In the genomic region with DNA sequence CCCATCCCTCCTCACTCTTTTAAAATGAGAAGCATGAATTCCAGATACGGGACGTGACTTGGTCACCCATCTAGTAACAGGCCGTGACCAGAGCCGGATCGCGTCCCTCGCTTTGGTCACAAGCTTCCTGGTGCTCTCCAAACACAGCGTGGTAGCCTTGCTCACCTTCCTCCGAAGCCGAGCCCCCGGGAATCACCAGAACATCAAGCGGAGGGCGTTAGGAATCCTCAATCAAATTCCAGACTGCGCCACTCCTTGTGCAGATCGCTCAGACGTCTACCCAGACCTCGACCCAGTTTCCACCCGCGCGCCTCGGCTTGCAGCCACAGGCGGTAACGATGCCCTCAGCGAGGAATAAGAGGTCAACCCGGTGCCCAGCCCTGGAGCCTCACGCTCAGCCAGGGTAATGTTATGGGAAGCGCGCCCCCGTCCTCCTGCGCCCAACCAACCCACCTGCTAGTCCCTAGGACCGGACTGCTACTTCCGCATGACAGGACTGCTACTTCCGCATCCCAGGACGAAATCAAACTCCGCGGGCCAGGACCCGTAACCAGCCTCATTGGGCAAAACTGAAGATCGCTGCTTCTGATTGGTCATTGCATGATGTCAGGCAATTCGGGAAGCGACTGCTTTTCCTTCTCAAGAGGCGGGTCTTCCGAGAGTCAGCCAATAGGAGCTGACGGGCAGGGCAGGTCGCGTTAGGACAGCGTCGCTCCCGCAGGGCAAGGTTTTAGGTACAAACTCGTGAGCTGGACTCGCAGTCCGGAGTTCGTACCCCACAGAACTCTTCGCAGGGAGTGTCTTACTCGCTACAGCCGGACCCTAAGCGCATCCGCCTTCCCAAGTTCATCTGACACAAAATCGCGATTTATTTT, we compare ENCODE assay signal across 1 cellular context.
A peak's percentile ranks its signal among the peaks of the same experiment; 100 is the strongest.
TF ChIP-seq lines count a peak whose summit lies in the region.

A gene (minus strand): TSS at position 501 of the 875 bp plus-strand sequence. CDS start 1,212 bp downstream, outside the sequence.

TF ChIP-seq in GM12878, 131 proteins besides CTCF, POLR2A, EP300 and RAD21 (continued from another document and continues in another):
- TF ChIP-seq, protein P1, sequence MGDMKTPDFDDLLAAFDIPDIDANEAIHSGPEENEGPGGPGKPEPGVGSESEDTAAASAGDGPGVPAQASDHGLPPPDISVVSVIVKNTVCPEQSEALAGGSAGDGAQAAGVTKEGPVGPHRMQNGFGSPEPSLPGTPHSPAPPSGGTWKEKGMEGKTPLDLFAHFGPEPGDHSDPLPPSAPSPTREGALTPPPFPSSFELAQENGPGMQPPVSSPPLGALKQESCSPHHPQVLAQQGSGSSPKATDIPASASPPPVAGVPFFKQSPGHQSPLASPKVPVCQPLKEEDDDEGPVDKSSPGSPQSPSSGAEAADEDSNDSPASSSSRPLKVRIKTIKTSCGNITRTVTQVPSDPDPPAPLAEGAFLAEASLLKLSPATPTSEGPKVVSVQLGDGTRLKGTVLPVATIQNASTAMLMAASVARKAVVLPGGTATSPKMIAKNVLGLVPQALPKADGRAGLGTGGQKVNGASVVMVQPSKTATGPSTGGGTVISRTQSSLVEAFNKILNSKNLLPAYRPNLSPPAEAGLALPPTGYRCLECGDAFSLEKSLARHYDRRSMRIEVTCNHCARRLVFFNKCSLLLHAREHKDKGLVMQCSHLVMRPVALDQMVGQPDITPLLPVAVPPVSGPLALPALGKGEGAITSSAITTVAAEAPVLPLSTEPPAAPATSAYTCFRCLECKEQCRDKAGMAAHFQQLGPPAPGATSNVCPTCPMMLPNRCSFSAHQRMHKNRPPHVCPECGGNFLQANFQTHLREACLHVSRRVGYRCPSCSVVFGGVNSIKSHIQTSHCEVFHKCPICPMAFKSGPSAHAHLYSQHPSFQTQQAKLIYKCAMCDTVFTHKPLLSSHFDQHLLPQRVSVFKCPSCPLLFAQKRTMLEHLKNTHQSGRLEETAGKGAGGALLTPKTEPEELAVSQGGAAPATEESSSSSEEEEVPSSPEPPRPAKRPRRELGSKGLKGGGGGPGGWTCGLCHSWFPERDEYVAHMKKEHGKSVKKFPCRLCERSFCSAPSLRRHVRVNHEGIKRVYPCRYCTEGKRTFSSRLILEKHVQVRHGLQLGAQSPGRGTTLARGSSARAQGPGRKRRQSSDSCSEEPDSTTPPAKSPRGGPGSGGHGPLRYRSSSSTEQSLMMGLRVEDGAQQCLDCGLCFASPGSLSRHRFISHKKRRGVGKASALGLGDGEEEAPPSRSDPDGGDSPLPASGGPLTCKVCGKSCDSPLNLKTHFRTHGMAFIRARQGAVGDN (IDR thresholded peaks at IDR 0.05): no peak
- TF ChIP-seq CHD2 (IDR thresholded peaks at IDR 0.05; ENCODE audit: borderline replicate concordance, low read depth, low read length) (peak; percentile 97), KDM1A (IDR thresholded peaks at IDR 0.05; ENCODE audit: borderline replicate concordance) (no peak), FOS (IDR thresholded peaks at IDR 0.05; ENCODE audit: borderline replicate concordance, extremely low read depth, insufficient read length) (peak; percentile 93), CBFB (IDR thresholded peaks at IDR 0.05; ENCODE audit: low read depth) (peak; percentile 74; the same call in 1 of the 2 replicates), GABPA (IDR thresholded peaks at IDR 0.05; ENCODE audit: low read depth) (peak; percentile 81), ZNF274 (IDR thresholded peaks at IDR 0.05; ENCODE audit: insufficient read depth, insufficient read length) (no peak), EZH2 (IDR thresholded peaks at IDR 0.05; ENCODE audit: borderline replicate concordance, control insufficient read depth, low read depth, low read length) (no peak), JUND (IDR thresholded peaks at IDR 0.05; ENCODE audit: low read depth, low read length) (peak; percentile 36; the same call in 1 of the 2 replicates), NBN (IDR thresholded peaks at IDR 0.05) (peak; percentile 87), TCF7 (IDR thresholded peaks at IDR 0.05; ENCODE audit: borderline replicate concordance) (no peak), CBX3 (IDR thresholded peaks at IDR 0.05; ENCODE audit: borderline replicate concordance, low read depth) (no peak), RELA (IDR thresholded peaks at IDR 0.05; ENCODE audit: borderline replicate concordance, partially characterized antibody) (no peak), MYB (IDR thresholded peaks at IDR 0.05; ENCODE audit: borderline replicate concordance, low read depth, low read length) (no peak), HDGF (IDR thresholded peaks at IDR 0.05) (no peak), SMC3 (IDR thresholded peaks at IDR 0.05; ENCODE audit: borderline replicate concordance, low read length) (no peak)
- TF ChIP-seq, protein P2, sequence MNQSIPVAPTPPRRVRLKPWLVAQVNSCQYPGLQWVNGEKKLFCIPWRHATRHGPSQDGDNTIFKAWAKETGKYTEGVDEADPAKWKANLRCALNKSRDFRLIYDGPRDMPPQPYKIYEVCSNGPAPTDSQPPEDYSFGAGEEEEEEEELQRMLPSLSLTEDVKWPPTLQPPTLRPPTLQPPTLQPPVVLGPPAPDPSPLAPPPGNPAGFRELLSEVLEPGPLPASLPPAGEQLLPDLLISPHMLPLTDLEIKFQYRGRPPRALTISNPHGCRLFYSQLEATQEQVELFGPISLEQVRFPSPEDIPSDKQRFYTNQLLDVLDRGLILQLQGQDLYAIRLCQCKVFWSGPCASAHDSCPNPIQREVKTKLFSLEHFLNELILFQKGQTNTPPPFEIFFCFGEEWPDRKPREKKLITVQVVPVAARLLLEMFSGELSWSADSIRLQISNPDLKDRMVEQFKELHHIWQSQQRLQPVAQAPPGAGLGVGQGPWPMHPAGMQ (IDR thresholded peaks at IDR 0.05; ENCODE audit: borderline replicate concordance): no peak
- TF ChIP-seq, protein P3, sequence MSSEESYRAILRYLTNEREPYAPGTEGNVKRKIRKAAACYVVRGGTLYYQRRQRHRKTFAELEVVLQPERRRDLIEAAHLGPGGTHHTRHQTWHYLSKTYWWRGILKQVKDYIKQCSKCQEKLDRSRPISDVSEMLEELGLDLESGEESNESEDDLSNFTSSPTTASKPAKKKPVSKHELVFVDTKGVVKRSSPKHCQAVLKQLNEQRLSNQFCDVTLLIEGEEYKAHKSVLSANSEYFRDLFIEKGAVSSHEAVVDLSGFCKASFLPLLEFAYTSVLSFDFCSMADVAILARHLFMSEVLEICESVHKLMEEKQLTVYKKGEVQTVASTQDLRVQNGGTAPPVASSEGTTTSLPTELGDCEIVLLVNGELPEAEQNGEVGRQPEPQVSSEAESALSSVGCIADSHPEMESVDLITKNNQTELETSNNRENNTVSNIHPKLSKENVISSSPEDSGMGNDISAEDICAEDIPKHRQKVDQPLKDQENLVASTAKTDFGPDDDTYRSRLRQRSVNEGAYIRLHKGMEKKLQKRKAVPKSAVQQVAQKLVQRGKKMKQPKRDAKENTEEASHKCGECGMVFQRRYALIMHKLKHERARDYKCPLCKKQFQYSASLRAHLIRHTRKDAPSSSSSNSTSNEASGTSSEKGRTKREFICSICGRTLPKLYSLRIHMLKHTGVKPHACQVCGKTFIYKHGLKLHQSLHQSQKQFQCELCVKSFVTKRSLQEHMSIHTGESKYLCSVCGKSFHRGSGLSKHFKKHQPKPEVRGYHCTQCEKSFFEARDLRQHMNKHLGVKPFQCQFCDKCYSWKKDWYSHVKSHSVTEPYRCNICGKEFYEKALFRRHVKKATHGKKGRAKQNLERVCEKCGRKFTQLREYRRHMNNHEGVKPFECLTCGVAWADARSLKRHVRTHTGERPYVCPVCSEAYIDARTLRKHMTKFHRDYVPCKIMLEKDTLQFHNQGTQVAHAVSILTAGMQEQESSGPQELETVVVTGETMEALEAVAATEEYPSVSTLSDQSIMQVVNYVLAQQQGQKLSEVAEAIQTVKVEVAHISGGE (CRISPR knock-in tag; IDR thresholded peaks at IDR 0.05): no peak
- TF ChIP-seq, protein P4, sequence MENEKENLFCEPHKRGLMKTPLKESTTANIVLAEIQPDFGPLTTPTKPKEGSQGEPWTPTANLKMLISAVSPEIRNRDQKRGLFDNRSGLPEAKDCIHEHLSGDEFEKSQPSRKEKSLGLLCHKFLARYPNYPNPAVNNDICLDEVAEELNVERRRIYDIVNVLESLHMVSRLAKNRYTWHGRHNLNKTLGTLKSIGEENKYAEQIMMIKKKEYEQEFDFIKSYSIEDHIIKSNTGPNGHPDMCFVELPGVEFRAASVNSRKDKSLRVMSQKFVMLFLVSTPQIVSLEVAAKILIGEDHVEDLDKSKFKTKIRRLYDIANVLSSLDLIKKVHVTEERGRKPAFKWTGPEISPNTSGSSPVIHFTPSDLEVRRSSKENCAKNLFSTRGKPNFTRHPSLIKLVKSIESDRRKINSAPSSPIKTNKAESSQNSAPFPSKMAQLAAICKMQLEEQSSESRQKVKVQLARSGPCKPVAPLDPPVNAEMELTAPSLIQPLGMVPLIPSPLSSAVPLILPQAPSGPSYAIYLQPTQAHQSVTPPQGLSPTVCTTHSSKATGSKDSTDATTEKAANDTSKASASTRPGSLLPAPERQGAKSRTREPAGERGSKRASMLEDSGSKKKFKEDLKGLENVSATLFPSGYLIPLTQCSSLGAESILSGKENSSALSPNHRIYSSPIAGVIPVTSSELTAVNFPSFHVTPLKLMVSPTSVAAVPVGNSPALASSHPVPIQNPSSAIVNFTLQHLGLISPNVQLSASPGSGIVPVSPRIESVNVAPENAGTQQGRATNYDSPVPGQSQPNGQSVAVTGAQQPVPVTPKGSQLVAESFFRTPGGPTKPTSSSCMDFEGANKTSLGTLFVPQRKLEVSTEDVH (IDR thresholded peaks at IDR 0.05; ENCODE audit: low read depth, partially characterized antibody): peak; percentile 99
- TF ChIP-seq, protein P5, sequence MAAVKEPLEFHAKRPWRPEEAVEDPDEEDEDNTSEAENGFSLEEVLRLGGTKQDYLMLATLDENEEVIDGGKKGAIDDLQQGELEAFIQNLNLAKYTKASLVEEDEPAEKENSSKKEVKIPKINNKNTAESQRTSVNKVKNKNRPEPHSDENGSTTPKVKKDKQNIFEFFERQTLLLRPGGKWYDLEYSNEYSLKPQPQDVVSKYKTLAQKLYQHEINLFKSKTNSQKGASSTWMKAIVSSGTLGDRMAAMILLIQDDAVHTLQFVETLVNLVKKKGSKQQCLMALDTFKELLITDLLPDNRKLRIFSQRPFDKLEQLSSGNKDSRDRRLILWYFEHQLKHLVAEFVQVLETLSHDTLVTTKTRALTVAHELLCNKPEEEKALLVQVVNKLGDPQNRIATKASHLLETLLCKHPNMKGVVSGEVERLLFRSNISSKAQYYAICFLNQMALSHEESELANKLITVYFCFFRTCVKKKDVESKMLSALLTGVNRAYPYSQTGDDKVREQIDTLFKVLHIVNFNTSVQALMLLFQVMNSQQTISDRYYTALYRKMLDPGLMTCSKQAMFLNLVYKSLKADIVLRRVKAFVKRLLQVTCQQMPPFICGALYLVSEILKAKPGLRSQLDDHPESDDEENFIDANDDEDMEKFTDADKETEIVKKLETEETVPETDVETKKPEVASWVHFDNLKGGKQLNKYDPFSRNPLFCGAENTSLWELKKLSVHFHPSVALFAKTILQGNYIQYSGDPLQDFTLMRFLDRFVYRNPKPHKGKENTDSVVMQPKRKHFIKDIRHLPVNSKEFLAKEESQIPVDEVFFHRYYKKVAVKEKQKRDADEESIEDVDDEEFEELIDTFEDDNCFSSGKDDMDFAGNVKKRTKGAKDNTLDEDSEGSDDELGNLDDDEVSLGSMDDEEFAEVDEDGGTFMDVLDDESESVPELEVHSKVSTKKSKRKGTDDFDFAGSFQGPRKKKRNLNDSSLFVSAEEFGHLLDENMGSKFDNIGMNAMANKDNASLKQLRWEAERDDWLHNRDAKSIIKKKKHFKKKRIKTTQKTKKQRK (IDR thresholded peaks at IDR 0.05; ENCODE audit: low read depth, low read length): peak; percentile 42; the same call in 1 of the 2 replicates
- TF ChIP-seq, protein P6, sequence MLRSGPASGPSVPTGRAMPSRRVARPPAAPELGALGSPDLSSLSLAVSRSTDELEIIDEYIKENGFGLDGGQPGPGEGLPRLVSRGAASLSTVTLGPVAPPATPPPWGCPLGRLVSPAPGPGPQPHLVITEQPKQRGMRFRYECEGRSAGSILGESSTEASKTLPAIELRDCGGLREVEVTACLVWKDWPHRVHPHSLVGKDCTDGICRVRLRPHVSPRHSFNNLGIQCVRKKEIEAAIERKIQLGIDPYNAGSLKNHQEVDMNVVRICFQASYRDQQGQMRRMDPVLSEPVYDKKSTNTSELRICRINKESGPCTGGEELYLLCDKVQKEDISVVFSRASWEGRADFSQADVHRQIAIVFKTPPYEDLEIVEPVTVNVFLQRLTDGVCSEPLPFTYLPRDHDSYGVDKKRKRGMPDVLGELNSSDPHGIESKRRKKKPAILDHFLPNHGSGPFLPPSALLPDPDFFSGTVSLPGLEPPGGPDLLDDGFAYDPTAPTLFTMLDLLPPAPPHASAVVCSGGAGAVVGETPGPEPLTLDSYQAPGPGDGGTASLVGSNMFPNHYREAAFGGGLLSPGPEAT (IDR thresholded peaks at IDR 0.05; ENCODE audit: low read depth): peak; percentile 76
- TF ChIP-seq, protein P7, sequence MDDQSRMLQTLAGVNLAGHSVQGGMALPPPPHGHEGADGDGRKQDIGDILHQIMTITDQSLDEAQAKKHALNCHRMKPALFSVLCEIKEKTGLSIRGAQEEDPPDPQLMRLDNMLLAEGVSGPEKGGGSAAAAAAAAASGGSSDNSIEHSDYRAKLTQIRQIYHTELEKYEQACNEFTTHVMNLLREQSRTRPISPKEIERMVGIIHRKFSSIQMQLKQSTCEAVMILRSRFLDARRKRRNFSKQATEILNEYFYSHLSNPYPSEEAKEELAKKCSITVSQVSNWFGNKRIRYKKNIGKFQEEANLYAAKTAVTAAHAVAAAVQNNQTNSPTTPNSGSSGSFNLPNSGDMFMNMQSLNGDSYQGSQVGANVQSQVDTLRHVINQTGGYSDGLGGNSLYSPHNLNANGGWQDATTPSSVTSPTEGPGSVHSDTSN (IDR thresholded peaks at IDR 0.05; ENCODE audit: insufficient replicate concordance, low read depth, low read length): peak; percentile 66
- TF ChIP-seq, protein P8, sequence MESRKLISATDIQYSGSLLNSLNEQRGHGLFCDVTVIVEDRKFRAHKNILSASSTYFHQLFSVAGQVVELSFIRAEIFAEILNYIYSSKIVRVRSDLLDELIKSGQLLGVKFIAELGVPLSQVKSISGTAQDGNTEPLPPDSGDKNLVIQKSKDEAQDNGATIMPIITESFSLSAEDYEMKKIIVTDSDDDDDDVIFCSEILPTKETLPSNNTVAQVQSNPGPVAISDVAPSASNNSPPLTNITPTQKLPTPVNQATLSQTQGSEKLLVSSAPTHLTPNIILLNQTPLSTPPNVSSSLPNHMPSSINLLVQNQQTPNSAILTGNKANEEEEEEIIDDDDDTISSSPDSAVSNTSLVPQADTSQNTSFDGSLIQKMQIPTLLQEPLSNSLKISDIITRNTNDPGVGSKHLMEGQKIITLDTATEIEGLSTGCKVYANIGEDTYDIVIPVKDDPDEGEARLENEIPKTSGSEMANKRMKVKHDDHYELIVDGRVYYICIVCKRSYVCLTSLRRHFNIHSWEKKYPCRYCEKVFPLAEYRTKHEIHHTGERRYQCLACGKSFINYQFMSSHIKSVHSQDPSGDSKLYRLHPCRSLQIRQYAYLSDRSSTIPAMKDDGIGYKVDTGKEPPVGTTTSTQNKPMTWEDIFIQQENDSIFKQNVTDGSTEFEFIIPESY (IDR thresholded peaks at IDR 0.05): no peak
